ENCODE assay signal across 1 cellular context in genomic region chr1:67674260-67675011, GRCh38.
TF ChIP-seq lines count a peak whose summit lies in the region.

No MANE protein-coding gene starts in this region.

TF ChIP-seq in endothelial cell of umbilical vein, 7 proteins besides CTCF, POLR2A, EP300 and RAD21:
- TF ChIP-seq GATA2 (IDR thresholded peaks at IDR 0.05; ENCODE audit: insufficient read depth, insufficient read length, low read depth, low read length): no peak
- TF ChIP-seq POLR2AphosphoS5 (IDR thresholded peaks at IDR 0.05; ENCODE audit: insufficient read depth, low read depth, low read length): peak; percentile 42
TF ChIP-seq in endothelial cell of umbilical vein: peak in this region for 1.
